Comparison of ENCODE assay signal across 2 cellular contexts in the genomic region with DNA sequence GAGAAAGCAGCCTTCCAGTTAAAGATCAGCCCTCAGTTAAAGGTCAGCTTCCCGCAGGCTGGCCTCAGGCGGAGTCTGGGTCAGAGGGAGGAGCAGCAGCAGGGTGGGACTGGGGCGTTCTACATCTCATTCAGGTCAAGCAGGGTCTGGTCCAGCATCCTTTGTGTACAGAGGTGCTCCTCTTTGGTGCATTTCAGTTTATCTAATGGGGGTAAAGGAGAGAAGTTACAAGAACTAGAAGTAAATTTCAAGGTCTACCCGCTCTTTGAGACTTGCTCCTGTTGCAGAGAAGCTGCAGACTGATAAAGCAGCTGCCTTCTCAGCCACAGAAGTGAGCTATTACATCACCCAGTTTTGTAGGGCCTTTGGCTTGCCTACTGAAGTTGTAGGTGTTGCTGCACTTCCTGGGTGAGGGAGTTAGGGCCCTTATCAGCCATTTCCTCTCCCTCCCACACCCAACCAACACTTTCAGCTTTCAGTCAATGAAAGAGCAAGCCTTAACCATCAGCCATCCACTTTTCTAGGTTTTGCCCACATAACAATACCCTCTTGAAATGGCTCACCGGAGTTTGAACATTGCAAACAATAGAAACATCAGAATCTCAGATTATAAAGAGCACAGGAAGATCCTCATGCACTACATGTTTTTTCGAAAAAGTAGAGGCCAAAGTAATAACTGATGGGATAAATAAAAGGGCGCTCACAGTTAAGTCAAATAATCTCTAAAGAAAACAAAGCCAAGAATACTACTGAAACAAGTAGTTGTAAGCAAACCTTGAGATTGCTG.
A peak's percentile ranks its signal among the peaks of the same experiment; 100 is the strongest.
TF ChIP-seq lines count a peak whose summit lies in the region.

No MANE protein-coding gene starts in this region.

TF ChIP-seq in liver, 16 proteins besides CTCF, POLR2A, EP300 and RAD21:
- TF ChIP-seq YY1 (IDR thresholded peaks at IDR 0.05) (peak; percentile 19), NR2F2 (IDR thresholded peaks at IDR 0.05) (no peak), FOXA2 (IDR thresholded peaks at IDR 0.05) (no peak), TAF1 (conservative IDR thresholded peaks at IDR 0.05) (no peak), GABPA (IDR thresholded peaks at IDR 0.05 in 1 of 2, conservative IDR thresholded peaks at IDR 0.05 in 1 of 2) (no peak)
- TF ChIP-seq, protein P1, sequence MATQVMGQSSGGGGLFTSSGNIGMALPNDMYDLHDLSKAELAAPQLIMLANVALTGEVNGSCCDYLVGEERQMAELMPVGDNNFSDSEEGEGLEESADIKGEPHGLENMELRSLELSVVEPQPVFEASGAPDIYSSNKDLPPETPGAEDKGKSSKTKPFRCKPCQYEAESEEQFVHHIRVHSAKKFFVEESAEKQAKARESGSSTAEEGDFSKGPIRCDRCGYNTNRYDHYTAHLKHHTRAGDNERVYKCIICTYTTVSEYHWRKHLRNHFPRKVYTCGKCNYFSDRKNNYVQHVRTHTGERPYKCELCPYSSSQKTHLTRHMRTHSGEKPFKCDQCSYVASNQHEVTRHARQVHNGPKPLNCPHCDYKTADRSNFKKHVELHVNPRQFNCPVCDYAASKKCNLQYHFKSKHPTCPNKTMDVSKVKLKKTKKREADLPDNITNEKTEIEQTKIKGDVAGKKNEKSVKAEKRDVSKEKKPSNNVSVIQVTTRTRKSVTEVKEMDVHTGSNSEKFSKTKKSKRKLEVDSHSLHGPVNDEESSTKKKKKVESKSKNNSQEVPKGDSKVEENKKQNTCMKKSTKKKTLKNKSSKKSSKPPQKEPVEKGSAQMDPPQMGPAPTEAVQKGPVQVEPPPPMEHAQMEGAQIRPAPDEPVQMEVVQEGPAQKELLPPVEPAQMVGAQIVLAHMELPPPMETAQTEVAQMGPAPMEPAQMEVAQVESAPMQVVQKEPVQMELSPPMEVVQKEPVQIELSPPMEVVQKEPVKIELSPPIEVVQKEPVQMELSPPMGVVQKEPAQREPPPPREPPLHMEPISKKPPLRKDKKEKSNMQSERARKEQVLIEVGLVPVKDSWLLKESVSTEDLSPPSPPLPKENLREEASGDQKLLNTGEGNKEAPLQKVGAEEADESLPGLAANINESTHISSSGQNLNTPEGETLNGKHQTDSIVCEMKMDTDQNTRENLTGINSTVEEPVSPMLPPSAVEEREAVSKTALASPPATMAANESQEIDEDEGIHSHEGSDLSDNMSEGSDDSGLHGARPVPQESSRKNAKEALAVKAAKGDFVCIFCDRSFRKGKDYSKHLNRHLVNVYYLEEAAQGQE (IDR thresholded peaks at IDR 0.05) = no peak
- TF ChIP-seq, protein P2, sequence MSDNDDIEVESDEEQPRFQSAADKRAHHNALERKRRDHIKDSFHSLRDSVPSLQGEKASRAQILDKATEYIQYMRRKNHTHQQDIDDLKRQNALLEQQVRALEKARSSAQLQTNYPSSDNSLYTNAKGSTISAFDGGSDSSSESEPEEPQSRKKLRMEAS (IDR thresholded peaks at IDR 0.05) = no peak

TF ChIP-seq in HepG2, 621 proteins besides CTCF, POLR2A, EP300 and RAD21:
- TF ChIP-seq ZNF160 (CRISPR knock-in tag; IDR thresholded peaks at IDR 0.05) (no peak), KDM1A (CRISPR knock-in tag; IDR thresholded peaks at IDR 0.05) (no peak), AKAP8 (CRISPR knock-in tag; IDR thresholded peaks at IDR 0.05) (no peak), ZNF235 (CRISPR knock-in tag; IDR thresholded peaks at IDR 0.05; ENCODE audit: borderline replicate concordance) (no peak), NFIC (IDR thresholded peaks at IDR 0.05; ENCODE audit: low read length) (no peak)
- TF ChIP-seq, protein P3, sequence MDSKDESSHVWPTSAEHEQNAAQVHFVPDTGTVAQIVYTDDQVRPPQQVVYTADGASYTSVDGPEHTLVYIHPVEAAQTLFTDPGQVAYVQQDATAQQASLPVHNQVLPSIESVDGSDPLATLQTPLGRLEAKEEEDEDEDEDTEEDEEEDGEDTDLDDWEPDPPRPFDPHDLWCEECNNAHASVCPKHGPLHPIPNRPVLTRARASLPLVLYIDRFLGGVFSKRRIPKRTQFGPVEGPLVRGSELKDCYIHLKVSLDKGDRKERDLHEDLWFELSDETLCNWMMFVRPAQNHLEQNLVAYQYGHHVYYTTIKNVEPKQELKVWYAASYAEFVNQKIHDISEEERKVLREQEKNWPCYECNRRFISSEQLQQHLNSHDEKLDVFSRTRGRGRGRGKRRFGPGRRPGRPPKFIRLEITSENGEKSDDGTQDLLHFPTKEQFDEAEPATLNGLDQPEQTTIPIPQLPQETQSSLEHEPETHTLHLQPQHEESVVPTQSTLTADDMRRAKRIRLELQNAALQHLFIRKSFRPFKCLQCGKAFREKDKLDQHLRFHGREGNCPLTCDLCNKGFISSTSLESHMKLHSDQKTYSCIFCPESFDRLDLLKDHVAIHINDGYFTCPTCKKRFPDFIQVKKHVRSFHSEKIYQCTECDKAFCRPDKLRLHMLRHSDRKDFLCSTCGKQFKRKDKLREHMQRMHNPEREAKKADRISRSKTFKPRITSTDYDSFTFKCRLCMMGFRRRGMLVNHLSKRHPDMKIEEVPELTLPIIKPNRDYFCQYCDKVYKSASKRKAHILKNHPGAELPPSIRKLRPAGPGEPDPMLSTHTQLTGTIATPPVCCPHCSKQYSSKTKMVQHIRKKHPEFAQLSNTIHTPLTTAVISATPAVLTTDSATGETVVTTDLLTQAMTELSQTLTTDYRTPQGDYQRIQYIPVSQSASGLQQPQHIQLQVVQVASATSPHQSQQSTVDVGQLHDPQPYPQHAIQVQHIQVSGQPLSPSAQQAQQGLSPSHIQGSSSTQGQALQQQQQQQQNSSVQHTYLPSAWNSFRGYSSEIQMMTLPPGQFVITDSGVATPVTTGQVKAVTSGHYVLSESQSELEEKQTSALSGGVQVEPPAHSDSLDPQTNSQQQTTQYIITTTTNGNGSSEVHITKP (CRISPR knock-in tag; IDR thresholded peaks at IDR 0.05; ENCODE audit: low read depth) = no peak
- TF ChIP-seq, protein P4, sequence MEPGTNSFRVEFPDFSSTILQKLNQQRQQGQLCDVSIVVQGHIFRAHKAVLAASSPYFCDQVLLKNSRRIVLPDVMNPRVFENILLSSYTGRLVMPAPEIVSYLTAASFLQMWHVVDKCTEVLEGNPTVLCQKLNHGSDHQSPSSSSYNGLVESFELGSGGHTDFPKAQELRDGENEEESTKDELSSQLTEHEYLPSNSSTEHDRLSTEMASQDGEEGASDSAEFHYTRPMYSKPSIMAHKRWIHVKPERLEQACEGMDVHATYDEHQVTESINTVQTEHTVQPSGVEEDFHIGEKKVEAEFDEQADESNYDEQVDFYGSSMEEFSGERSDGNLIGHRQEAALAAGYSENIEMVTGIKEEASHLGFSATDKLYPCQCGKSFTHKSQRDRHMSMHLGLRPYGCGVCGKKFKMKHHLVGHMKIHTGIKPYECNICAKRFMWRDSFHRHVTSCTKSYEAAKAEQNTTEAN (CRISPR knock-in tag; conservative IDR thresholded peaks at IDR 0.05) = no peak
